In genomic region chr3:56817646-56818045, GRCh38 we compare ENCODE assay signal across 21 cellular contexts. TPM values are rescaled to one million over a fixed set of nuclear protein-coding genes. Genes with fewer than 3 reads are reported as not detected.
A peak's percentile ranks its signal among the peaks of the same experiment; 100 is the strongest.
DNase-seq lines count a peak whose midpoint lies in the region; ATAC-seq, FAIRE-seq and TF ChIP-seq lines count a peak whose summit lies in the region.
"Had no signal": no experiment of that assay in that cellular context is flagged by ENCODE, and none has a peak within 500 bp of the region (broad histone marks: within the 10 kb centered on the region; RNA-seq: fewer than 3 reads in every experiment).

No MANE protein-coding gene starts in this region.

- H3K27me3 ChIP-seq in HCT116 (ENCODE audit: insufficient read depth, low read length) (no peaks in the 10 kb centered on the region), bronchial epithelial cell (ENCODE audit: control insufficient read depth, insufficient read depth, low read length) (no peaks in the 10 kb centered on the region)

- peaks cover 54% of the 10 kb centered on the region for H3K4me1 Mint-ChIP-seq in activated CD8-positive, alpha-beta T cell treated with anti-CD3 and anti-CD28 coated beads for 36 hours (ENCODE audit: low read depth)
- H3K4me1 Mint-ChIP-seq in activated CD8-positive, alpha-beta T cell treated with anti-CD3 and anti-CD28 coated beads, Interleukin-2, amount 10 ng/mL, durations not matched to agents 7 days and 5 days (ENCODE audit: low read depth), result peaks cover 42% of the 10 kb centered on the region
- H3K4me1 Mint-ChIP-seq in osteocyte (ENCODE audit: unreplicated experiment), result peaks cover 10% of the 10 kb centered on the region
- peaks cover 0 to 2% of the 10 kb centered on the region in 2 donors for H3K4me1 Mint-ChIP-seq in stimulated activated naive B cell treated with anti-CD40 and anti-IgM and Interleukin-4, amounts not matched to agents 10 μg/mL and 1 μg/mL and 100 μg/mL, for 72 hours

- H3K36me3 ChIP-seq in HCT116 (ENCODE audit: control insufficient read depth in 1 of 2, insufficient read depth in 2 of 2, low read length in 2 of 2) (no peaks in the 10 kb centered on the region), bronchial epithelial cell (ENCODE audit: control insufficient read depth, insufficient read depth, low read length) (no peaks in the 10 kb centered on the region)

- no peaks in the 10 kb centered on the region for H4K20me1 ChIP-seq in HCT116 (ENCODE audit: insufficient read depth)

- no peaks in the 10 kb centered on the region for H3K79me2 ChIP-seq in HCT116 (ENCODE audit: insufficient read depth, low read length)

- no peaks in the 10 kb centered on the region for H3K9me3 Mint-ChIP-seq in activated CD8-positive, alpha-beta T cell treated with anti-CD3 and anti-CD28 coated beads for 36 hours
- H3K9me3 Mint-ChIP-seq in activated CD8-positive, alpha-beta T cell treated with anti-CD3 and anti-CD28 coated beads, Interleukin-2, amount 10 ng/mL, durations not matched to agents 7 days and 5 days (ENCODE audit: insufficient read depth), result no peaks in the 10 kb centered on the region
- no peaks in the 10 kb centered on the region for H3K9me3 Mint-ChIP-seq in osteocyte (ENCODE audit: unreplicated experiment)
- H3K9me3 Mint-ChIP-seq in stimulated activated naive B cell treated with anti-CD40 and anti-IgM and Interleukin-4, amounts not matched to agents 10 μg/mL and 1 μg/mL and 100 μg/mL, for 72 hours, result no peaks in the 10 kb centered on the region
- H3K9me3 Mint-ChIP-seq: GM23338 had no signal

- no peaks in the 10 kb centered on the region for H3K9me2 ChIP-seq in HCT116 (ENCODE audit: insufficient read depth)

- H2AFZ ChIP-seq in HCT116 (ENCODE audit: low read depth, low read length, poor library complexity, severe bottlenecking), result no peak overlapping the region
- H2AFZ ChIP-seq: GM23338 had no signal

- intact Hi-C loops in activated CD8-positive, alpha-beta T cell treated with anti-CD3 and anti-CD28 coated beads for 36 hours (cut with micrococcal nuclease), result no loop called here
- intact Hi-C loops in HCT116 (cut with micrococcal nuclease) (no loop called here), posterior cingulate gyrus (cut with DNase I) (loop anchor here (10.0 kb wide), 1 partner anchor 107 kb away; no protein-coding TSS in a partner anchor)

- H3K9ac ChIP-seq in HCT116 (ENCODE audit: low read length), result no peak overlapping the region

- peaks cover 28 to 44% of the 10 kb centered on the region in 2 experiments for H3K4me1 ChIP-seq in HCT116 (ENCODE audit: control insufficient read depth in 1 of 2, insufficient read depth in 2 of 2, low read length in 2 of 2)

- no peak for TF ChIP-seq CTCF in activated CD8-positive, alpha-beta T cell treated with anti-CD3 and anti-CD28 coated beads for 36 hours (IDR thresholded peaks at IDR 0.05)
- TF ChIP-seq CTCF in HCT116 (IDR thresholded peaks at IDR 0.05 in 2 of 3, conservative IDR thresholded peaks at IDR 0.05 in 1 of 3; ENCODE audit: borderline replicate concordance in 1 of 3, insufficient read depth in 1 of 3, low read depth in 2 of 3, low read length in 2 of 3) (no peak), bronchial epithelial cell (IDR thresholded peaks at IDR 0.05; ENCODE audit: insufficient read depth, low read length, severe bottlenecking) (no peak), osteocyte (IDR thresholded peaks at IDR 0.05) (no peak)

- no peak for TF ChIP-seq POLR2A in HCT116 (IDR thresholded peaks at IDR 0.05; ENCODE audit: borderline replicate concordance, extremely low read depth, insufficient read depth, insufficient read length)

- H3K4me3 ChIP-seq in HCT116 (replicated peaks in 1 of 2; ENCODE audit: low read depth in 1 of 2, low read length in 2 of 2) (no peak overlapping the region), bronchial epithelial cell (ENCODE audit: low read depth, low read length) (no peak overlapping the region)
- H3K4me3 ChIP-seq: A549, GM23338, K562 had no signal

- CTCF ChIA-PET in activated CD8-positive, alpha-beta T cell treated with anti-CD3 and anti-CD28 coated beads for 36 hours (lab: Charles Lee), result interaction anchor here (0.7 to 5.3 kb wide), 8 partner anchors 8 to 178 kb away, joined by 3 to 44 read pairs (median 4); partner anchors contain the start of gene ARHGEF3
- CTCF ChIA-PET in activated CD8-positive, alpha-beta T cell treated with anti-CD3 and anti-CD28 coated beads, Interleukin-2, amount 10 ng/mL, durations not matched to agents 7 days and 5 days (lab: Charles Lee), result interaction anchor here (0.7 to 4.6 kb wide), 12 partner anchors 8 to 178 kb away, joined by 3 to 27 read pairs (median 4); partner anchors contain the start of gene ARHGEF3
- CTCF ChIA-PET in HCT116 (lab: Charles Lee), result interaction anchor here (2.4 kb wide), 1 partner anchor 18 kb away, joined by 8 read pairs; no protein-coding TSS in a partner anchor

- H3K27ac ChIP-seq in HCT116 (ENCODE audit: low read depth, low read length), result no peak overlapping the region
- H3K27ac ChIP-seq: 22Rv1, A549, C4-2B, HL-60 had no signal

- no peak overlapping the region for H3K4me3 Mint-ChIP-seq in activated CD8-positive, alpha-beta T cell treated with anti-CD3 and anti-CD28 coated beads for 36 hours
- no peak overlapping the region for H3K4me3 Mint-ChIP-seq in activated CD8-positive, alpha-beta T cell treated with anti-CD3 and anti-CD28 coated beads, Interleukin-2, amount 10 ng/mL, durations not matched to agents 7 days and 5 days
- H3K4me3 Mint-ChIP-seq in osteocyte (ENCODE audit: unreplicated experiment), result no peak overlapping the region
- H3K4me3 Mint-ChIP-seq in stimulated activated naive B cell treated with anti-CD40 and anti-IgM and Interleukin-4, amounts not matched to agents 10 μg/mL and 1 μg/mL and 100 μg/mL, for 72 hours, result no peak overlapping the region
- H3K4me3 Mint-ChIP-seq: GM23338 had no signal

- peak; percentile 34 for ATAC-seq in activated CD8-positive, alpha-beta T cell treated with anti-CD3 and anti-CD28 coated beads for 36 hours
- no peak for ATAC-seq in activated CD8-positive, alpha-beta T cell treated with anti-CD3 and anti-CD28 coated beads, Interleukin-2, amount 10 ng/mL, durations not matched to agents 7 days and 5 days
- ATAC-seq in HCT116 (no peak), GM21723 (IDR thresholded peaks at IDR 0.05; ENCODE audit: unreplicated experiment) (no peak)
- no peak for ATAC-seq in stimulated activated naive B cell treated with anti-CD40 and anti-IgM and Interleukin-4, amounts not matched to agents 10 μg/mL and 1 μg/mL and 100 μg/mL, for 72 hours (replicated peaks)
- ATAC-seq: A549, GM23338, K562 had no signal

- no TSS peak for BruUV-seq in HCT116 (replicated peaks; lab: Mats Ljungman, UMichigan)

- no peak overlapping the region for H3K27ac Mint-ChIP-seq in activated CD8-positive, alpha-beta T cell treated with anti-CD3 and anti-CD28 coated beads for 36 hours
- no peak overlapping the region for H3K27ac Mint-ChIP-seq in activated CD8-positive, alpha-beta T cell treated with anti-CD3 and anti-CD28 coated beads, Interleukin-2, amount 10 ng/mL, durations not matched to agents 7 days and 5 days
- H3K27ac Mint-ChIP-seq in osteocyte (ENCODE audit: unreplicated experiment), result no peak overlapping the region
- H3K27ac Mint-ChIP-seq in stimulated activated naive B cell treated with anti-CD40 and anti-IgM and Interleukin-4, amounts not matched to agents 10 μg/mL and 1 μg/mL and 100 μg/mL, for 72 hours, result no peak overlapping the region
- H3K27ac Mint-ChIP-seq: GM23338 had no signal

- RAD21 ChIA-PET in HCT116 (lab: Charles Lee; ENCODE audit: low non-redundant PET in 1 of 2, low total read pairs in 2 of 2, uncharacterized antibody in 2 of 2, unreplicated experiment in 2 of 2), result interaction anchor here in 1 of 2 experiments (0.5 kb wide), 1 partner anchor 16 kb away, joined by 6 read pairs; the partner anchor contains the start of gene ARHGEF3

- DNase-seq in activated CD8-positive, alpha-beta T cell treated with anti-CD3 and anti-CD28 coated beads for 36 hours, result no peak
- DNase-seq in activated CD8-positive, alpha-beta T cell treated with anti-CD3 and anti-CD28 coated beads, Interleukin-2, amount 10 ng/mL, durations not matched to agents 7 days and 5 days, result no peak
- no peak for DNase-seq in HCT116 (ENCODE audit: low read depth, low spot score)
- DNase-seq in bronchial epithelial cell (ENCODE audit: low read depth), result no peak
- peak; percentile 53 for DNase-seq in osteocyte (ENCODE audit: extremely low spot score, unreplicated experiment)
- no peak for DNase-seq in stimulated activated naive B cell treated with anti-CD40 and anti-IgM and Interleukin-4, amounts not matched to agents 10 μg/mL and 1 μg/mL and 100 μg/mL, for 72 hours
- DNase-seq in posterior cingulate gyrus, result no peak
- DNase-seq: AML-193, Caco-2, H7, IMR-90 had no signal

- TF ChIP-seq RAD21 in HCT116 (IDR thresholded peaks at IDR 0.05; ENCODE audit: low read depth), result no peak

- peak; percentile 50 for FAIRE-seq in bronchial epithelial cell (lab: Jason Lieb, UNC)
- FAIRE-seq: A549, D721Med, G401.6, GM12891, K562 had no signal

- no peaks in the 10 kb centered on the region for H3K27me3 Mint-ChIP-seq in activated CD8-positive, alpha-beta T cell treated with anti-CD3 and anti-CD28 coated beads for 36 hours
- no peaks in the 10 kb centered on the region for H3K27me3 Mint-ChIP-seq in activated CD8-positive, alpha-beta T cell treated with anti-CD3 and anti-CD28 coated beads, Interleukin-2, amount 10 ng/mL, durations not matched to agents 7 days and 5 days (ENCODE audit: low read depth)
- peaks cover 29% of the 10 kb centered on the region for H3K27me3 Mint-ChIP-seq in osteocyte (ENCODE audit: unreplicated experiment)
- no peaks in the 10 kb centered on the region for H3K27me3 Mint-ChIP-seq in stimulated activated naive B cell treated with anti-CD40 and anti-IgM and Interleukin-4, amounts not matched to agents 10 μg/mL and 1 μg/mL and 100 μg/mL, for 72 hours

- POLR2A ChIA-PET in activated CD8-positive, alpha-beta T cell treated with anti-CD3 and anti-CD28 coated beads for 36 hours (lab: Charles Lee), result interaction anchor here (0.6 to 1.3 kb wide), 3 partner anchors 10 to 16 kb away, joined by 3 read pairs; partner anchors contain the start of gene ARHGEF3
- POLR2A ChIA-PET in activated CD8-positive, alpha-beta T cell treated with anti-CD3 and anti-CD28 coated beads, Interleukin-2, amount 10 ng/mL, durations not matched to agents 7 days and 5 days (lab: Charles Lee), result interaction anchor here (1.9 to 2.3 kb wide), 2 partner anchors 17 to 135 kb away, joined by 5 to 10 read pairs; partner anchors contain the start of genes ARHGEF3 and TASOR
- POLR2A ChIA-PET in HCT116 (lab: Charles Lee), result interaction anchor here (1.6 kb wide), 1 partner anchor 9 kb away, joined by 3 read pairs; no protein-coding TSS in a partner anchor

- H3K36me3 Mint-ChIP-seq in activated CD8-positive, alpha-beta T cell treated with anti-CD3 and anti-CD28 coated beads for 36 hours (ENCODE audit: low read depth), result no peaks in the 10 kb centered on the region
- peaks cover 27% of the 10 kb centered on the region for H3K36me3 Mint-ChIP-seq in activated CD8-positive, alpha-beta T cell treated with anti-CD3 and anti-CD28 coated beads, Interleukin-2, amount 10 ng/mL, durations not matched to agents 7 days and 5 days (ENCODE audit: low read depth)
- H3K36me3 Mint-ChIP-seq in osteocyte (ENCODE audit: unreplicated experiment), result no peaks in the 10 kb centered on the region
- no peaks in the 10 kb centered on the region for H3K36me3 Mint-ChIP-seq in stimulated activated naive B cell treated with anti-CD40 and anti-IgM and Interleukin-4, amounts not matched to agents 10 μg/mL and 1 μg/mL and 100 μg/mL, for 72 hours

- no peaks in the 10 kb centered on the region for H3K9me3 ChIP-seq in HCT116 (ENCODE audit: control insufficient read depth in 1 of 2, insufficient read depth in 1 of 2, low read depth in 1 of 2, low read length in 2 of 2)
- H3K9me3 ChIP-seq: A549, Caco-2 had no signal

- peak overlapping the region; percentile 53; the same call in 1 of the 2 replicates for H3K4me2 ChIP-seq in HCT116 (ENCODE audit: low read length)
- H3K4me2 ChIP-seq: A549, GM23338 had no signal

RNA-seq across cellular contexts. Expression of gene ARHGEF3, which starts 15.9 kb away (rescaled TPM):
- 10 to 100 TPM; 63.0 to 66.5 TPM for total RNA-seq in activated CD8-positive, alpha-beta T cell treated with anti-CD3 and anti-CD28 coated beads for 36 hours
- total RNA-seq in activated CD8-positive, alpha-beta T cell treated with anti-CD3 and anti-CD28 coated beads, Interleukin-2, amount 10 ng/mL, durations not matched to agents 7 days and 5 days, result 100 to 1,000 TPM in 1 of 2 experiments, 10 to 100 TPM in 1; 94.6 to 101 TPM
- total RNA-seq in HCT116 (2021; ENCODE audit: unreplicated experiment), result 18.1 TPM
- 15.4 and 16.6 TPM in 2 replicates for polyA plus RNA-seq in HCT116 (2012)
- total RNA-seq in bronchial epithelial cell, result 11.9 and 12.1 TPM in 2 replicates
- 2.5 and 2.7 TPM in 2 replicates for total RNA-seq in osteocyte
